Comparison of ENCODE assay signal across 21 cellular contexts in genomic region chr6:53252177-53252692, GRCh38.
DNase-seq lines count a peak whose midpoint lies in the region; ATAC-seq, FAIRE-seq and TF ChIP-seq lines count a peak whose summit lies in the region.
"Had no signal": no experiment of that assay in that cellular context is flagged by ENCODE, and none has a peak within 500 bp of the region (broad histone marks: within the 10 kb centered on the region; RNA-seq: fewer than 3 reads in every experiment).

No MANE protein-coding gene starts in this region.

- no peaks in the 10 kb centered on the region for H4K20me1 ChIP-seq in HepG2 (ENCODE audit: insufficient read depth, low read length)
- no peaks in the 10 kb centered on the region for H4K20me1 ChIP-seq in GM12878 (ENCODE audit: control insufficient read depth, insufficient read depth)
- H4K20me1 ChIP-seq in smooth muscle cell (ENCODE audit: low read depth): no peaks in the 10 kb centered on the region

- H3F3A ChIP-seq in smooth muscle cell (ENCODE audit: low read depth): peaks cover 4% of the 10 kb centered on the region

- FAIRE-seq in HepG2 (lab: Jason Lieb, UNC) (no peak), GM12878 (lab: Jason Lieb, UNC) (no peak)

- H3K27ac ChIP-seq in HepG2 (ENCODE audit: extremely low read length, insufficient read depth, low read length) (no peak overlapping the region), right lobe of liver (peak overlapping the region in 1 of 3 donors; percentile 41), GM12878 (ENCODE audit: control insufficient read depth, insufficient read depth) (no peak overlapping the region), neutrophil (peak overlapping the region; percentile 45), smooth muscle cell (ENCODE audit: low read depth) (no peak overlapping the region)
- H3K27ac ChIP-seq: C4-2B had no signal

- H3K27me3 ChIP-seq in HepG2 (ENCODE audit: control insufficient read depth in 1 of 2, insufficient read depth in 2 of 2, low read length in 2 of 2) (no peaks in the 10 kb centered on the region), right lobe of liver (no peaks in the 10 kb centered on the region), GM12878 (replicated peaks in 1 of 2; ENCODE audit: control insufficient read depth in 2 of 2, insufficient read depth in 2 of 2, low read length in 1 of 2) (no peaks in the 10 kb centered on the region), neutrophil (no peaks in the 10 kb centered on the region), smooth muscle cell (ENCODE audit: low read depth) (no peaks in the 10 kb centered on the region)

- H2AFZ ChIP-seq in HepG2 (ENCODE audit: low read length) (no peak overlapping the region), GM12878 (ENCODE audit: control insufficient read depth, low read depth, low read length) (no peak overlapping the region), smooth muscle cell (ENCODE audit: low read depth) (no peak overlapping the region)

- no peak for DNase-seq in HepG2 (ENCODE audit: low spot score)
- DNase-seq in right lobe of liver: no peak
- DNase-seq in GM12878 (ENCODE audit: low read depth, low spot score): no peak
- DNase-seq in activated effector memory CD4-positive, alpha-beta T cell treated with Interleukin-2 at 50 U/mL for 16 hours: no peak
- DNase-seq in smooth muscle cell (lab: John Stamatoyannopoulos, UW; ENCODE audit: unreplicated experiment): no peak
- DNase-seq: AML-193, EL, GF-D8, H7, HFFc6, KG1, NCI-H1092, NCI-H1436, NCI-H187 treated with DMSO at 0.1 percent for 48 hours, NCI-H2107, NCI-H446 treated with DMSO at 0.1 percent for 48 hours, NCI-H526 treated with DMSO at 0.1 percent for 48 hours, Right ventricle myocardium superior had no signal

- WGBS in HepG2 (ENCODE audit: low lambda C conversion rate): 36% methylated on average over 3 of the region's 3 CpGs
- WGBS in right lobe of liver (ENCODE audit: insufficient coverage, low coverage, low lambda C conversion rate, missing lambda C conversion rate): 62% methylated on average over 3 of the region's 3 CpGs
- WGBS in GM12878 (ENCODE audit: insufficient coverage, insufficient replicate concordance, low lambda C conversion rate, missing lambda C conversion rate): 38% methylated on average over 3 of the region's 3 CpGs
- 84% methylated on average over 3 of the region's 3 CpGs for WGBS in smooth muscle cell (ENCODE audit: low lambda C conversion rate)

- intact Hi-C loops in HepG2 (cut with micrococcal nuclease; ENCODE audit: unreplicated experiment) (no loop called here), right lobe of liver (cut with DNase I) (no loop called here), GM12878 (cut with micrococcal nuclease; ENCODE audit: unreplicated experiment) (loop anchor here (10.0 kb wide), 1 partner anchor 473 kb away; no protein-coding TSS in a partner anchor)

- H3K9ac ChIP-seq in HepG2 (ENCODE audit: insufficient read depth, low read depth, low read length) (no peak overlapping the region), GM12878 (ENCODE audit: control insufficient read depth, insufficient read depth, low read length) (no peak overlapping the region), smooth muscle cell (ENCODE audit: low read depth) (no peak overlapping the region)

- H3K4me1 ChIP-seq in HepG2 (ENCODE audit: insufficient read depth, low read length): no peaks in the 10 kb centered on the region
- H3K4me1 ChIP-seq in right lobe of liver: peaks cover 0 to 58% (median 4%) of the 10 kb centered on the region in 4 donors
- H3K4me1 ChIP-seq in GM12878 (ENCODE audit: control insufficient read depth, insufficient read depth, low read length): no peaks in the 10 kb centered on the region
- H3K4me1 ChIP-seq in neutrophil (ENCODE audit: control insufficient read depth in 1 of 2, insufficient read depth in 1 of 2, low read depth in 1 of 2, low read length in 1 of 2): peaks cover 3 to 18% of the 10 kb centered on the region in 2 experiments
- H3K4me1 ChIP-seq in smooth muscle cell (ENCODE audit: low read depth): no peaks in the 10 kb centered on the region

- CTCF ChIA-PET in HepG2 (lab: Yijun Ruan, JAX; ENCODE audit: low intra/inter-chr PET ratio, low total read pairs): no interaction called here
- CTCF ChIA-PET in GM12878 (lab: Yijun Ruan, JAX): interaction anchor here (1.3 kb wide), 1 partner anchor 22 kb away, joined by 4 read pairs; no protein-coding TSS in a partner anchor

- ATAC-seq in HepG2 (no peak), right lobe of liver (no peak), GM12878 (no peak), HG02588 (IDR thresholded peaks at IDR 0.05; ENCODE audit: unreplicated experiment) (no peak)

- TF ChIP-seq EP300 in HepG2 (IDR thresholded peaks at IDR 0.05; ENCODE audit: low read depth in 2 of 2, low read length in 2 of 2) (no peak), HepG2 (CRISPR knock-in tag; IDR thresholded peaks at IDR 0.05; ENCODE audit: borderline replicate concordance) (no peak), GM12878 (IDR thresholded peaks at IDR 0.05; ENCODE audit: borderline replicate concordance in 1 of 2, control insufficient read depth in 1 of 2, low read depth in 2 of 2, low read length in 2 of 2) (no peak)

- TF ChIP-seq POLR2A in HepG2 (IDR thresholded peaks at IDR 0.05; ENCODE audit: insufficient read depth in 1 of 2, low read depth in 2 of 2, low read length in 2 of 2): no peak
- no peak for TF ChIP-seq POLR2A in right lobe of liver (IDR thresholded peaks at IDR 0.05)
- no peak for TF ChIP-seq POLR2A in GM12878 (IDR thresholded peaks at IDR 0.05; ENCODE audit: low read depth, low read length)

- TF ChIP-seq RAD21 in HepG2 (CRISPR knock-in tag; IDR thresholded peaks at IDR 0.05): no peak
- no peak for TF ChIP-seq RAD21 in GM12878 (IDR thresholded peaks at IDR 0.05; ENCODE audit: insufficient read depth, low read depth, low read length)

- SMC1A ChIA-PET in GM12878 (lab: Charles Lee; ENCODE audit: uncharacterized antibody, unreplicated experiment): interaction anchor here (1.0 kb wide), 1 partner anchor 10 kb away, joined by 5 read pairs; no protein-coding TSS in a partner anchor

- POLR2A ChIA-PET in HepG2 (lab: Yijun Ruan, JAX) (no interaction called here), GM12878 (lab: Charles Lee) (interaction anchor here (0.5 kb wide), 1 partner anchor 39 kb away, joined by 3 read pairs; no protein-coding TSS in a partner anchor)

- BruUV-seq in HepG2 (replicated peaks; lab: Mats Ljungman, UMichigan) (no TSS peak), GM12878 (replicated peaks; lab: Mats Ljungman, UMichigan) (no TSS peak)

- no peak overlapping the region for H3K4me2 ChIP-seq in HepG2 (ENCODE audit: low read depth, low read length)
- no peak overlapping the region for H3K4me2 ChIP-seq in GM12878 (ENCODE audit: control insufficient read depth, insufficient read depth)
- no peak overlapping the region for H3K4me2 ChIP-seq in smooth muscle cell

- no peaks in the 10 kb centered on the region for H3K9me3 ChIP-seq in HepG2 (ENCODE audit: low read length)
- H3K9me3 ChIP-seq in right lobe of liver: no peaks in the 10 kb centered on the region
- no peaks in the 10 kb centered on the region for H3K9me3 ChIP-seq in GM12878 (replicated peaks; ENCODE audit: control insufficient read depth, insufficient read depth, low read length)
- H3K9me3 ChIP-seq in neutrophil: no peaks in the 10 kb centered on the region
- no peaks in the 10 kb centered on the region for H3K9me3 ChIP-seq in smooth muscle cell (replicated peaks; ENCODE audit: low read depth)

- H3K4me3 ChIP-seq in HepG2 (replicated peaks in 1 of 3; ENCODE audit: insufficient read depth in 1 of 3, low read depth in 2 of 3, low read length in 3 of 3) (no peak overlapping the region), right lobe of liver (no peak overlapping the region), GM12878 (no peak overlapping the region), neutrophil (ENCODE audit: low read depth in 1 of 2, low read length in 1 of 2) (no peak overlapping the region), smooth muscle cell (no peak overlapping the region)

- H3K36me3 ChIP-seq in HepG2 (replicated peaks in 1 of 2; ENCODE audit: control insufficient read depth in 1 of 2, insufficient read depth in 2 of 2, low read length in 2 of 2) (no peaks in the 10 kb centered on the region), right lobe of liver (no peaks in the 10 kb centered on the region), GM12878 (ENCODE audit: control insufficient read depth in 2 of 2, insufficient read depth in 2 of 2, low read length in 1 of 2) (no peaks in the 10 kb centered on the region), neutrophil (no peaks in the 10 kb centered on the region), smooth muscle cell (ENCODE audit: low read depth) (no peaks in the 10 kb centered on the region)

- RAD21 ChIA-PET in GM12878 (lab: Charles Lee; ENCODE audit: unreplicated experiment): no interaction called here

- in situ Hi-C loops in HepG2 (cut with HindIII; ENCODE audit: extremely low pct_ligation_motif_present, low pct_unique_long_range_greater_than_20kb): no loop called here
- in situ Hi-C loops in GM12878 (cut with MboI): no loop called here

- H3K79me2 ChIP-seq in HepG2 (ENCODE audit: insufficient read depth, low read length): no peaks in the 10 kb centered on the region
- H3K79me2 ChIP-seq in GM12878 (ENCODE audit: control insufficient read depth, insufficient read depth, low read length): no peaks in the 10 kb centered on the region
- no peaks in the 10 kb centered on the region for H3K79me2 ChIP-seq in smooth muscle cell (ENCODE audit: low read depth)

- TF ChIP-seq CTCF in HepG2 (CRISPR knock-in tag; IDR thresholded peaks at IDR 0.05): no peak
- TF ChIP-seq CTCF in right lobe of liver (IDR thresholded peaks at IDR 0.05): no peak
- TF ChIP-seq CTCF in GM12878 (IDR thresholded peaks at IDR 0.05 in 2 of 3, conservative IDR thresholded peaks at IDR 0.05 in 1 of 3; ENCODE audit: control insufficient read depth in 2 of 3, extremely low read depth in 1 of 3, insufficient read depth in 1 of 3, low read depth in 3 of 3, low read length in 3 of 3): no peak
- TF ChIP-seq CTCF in neutrophil (IDR thresholded peaks at IDR 0.05): no peak
- TF ChIP-seq CTCF in smooth muscle cell (IDR thresholded peaks at IDR 0.05; ENCODE audit: borderline replicate concordance, insufficient read depth, poor library complexity, severe bottlenecking): no peak

TF ChIP-seq in HepG2, 621 proteins besides CTCF, POLR2A, EP300 and RAD21:
- TF ChIP-seq ZNF24 (IDR thresholded peaks at IDR 0.05) (peak; percentile 85), ZNF790 (CRISPR knock-in tag; IDR thresholded peaks at IDR 0.05; ENCODE audit: borderline replicate concordance) (no peak)

TF ChIP-seq in GM12878, 131 proteins besides CTCF, POLR2A, EP300 and RAD21 (continues in another document):
- TF ChIP-seq MYB (IDR thresholded peaks at IDR 0.05; ENCODE audit: borderline replicate concordance, low read depth, low read length): no peak
- TF ChIP-seq CBX5 (IDR thresholded peaks at IDR 0.05; ENCODE audit: low read depth): no peak

Comparison
In these comparisons a context has a peak if more than half of its experiments do, and no peak if none do; other contexts are left out.
1. Of the 75 proteins assayed by ChIP-seq in both HepG2 and GM12878: peak only in HepG2: none; only in GM12878: none; in both: ZNF24; in neither: 74.